In the genomic region with DNA sequence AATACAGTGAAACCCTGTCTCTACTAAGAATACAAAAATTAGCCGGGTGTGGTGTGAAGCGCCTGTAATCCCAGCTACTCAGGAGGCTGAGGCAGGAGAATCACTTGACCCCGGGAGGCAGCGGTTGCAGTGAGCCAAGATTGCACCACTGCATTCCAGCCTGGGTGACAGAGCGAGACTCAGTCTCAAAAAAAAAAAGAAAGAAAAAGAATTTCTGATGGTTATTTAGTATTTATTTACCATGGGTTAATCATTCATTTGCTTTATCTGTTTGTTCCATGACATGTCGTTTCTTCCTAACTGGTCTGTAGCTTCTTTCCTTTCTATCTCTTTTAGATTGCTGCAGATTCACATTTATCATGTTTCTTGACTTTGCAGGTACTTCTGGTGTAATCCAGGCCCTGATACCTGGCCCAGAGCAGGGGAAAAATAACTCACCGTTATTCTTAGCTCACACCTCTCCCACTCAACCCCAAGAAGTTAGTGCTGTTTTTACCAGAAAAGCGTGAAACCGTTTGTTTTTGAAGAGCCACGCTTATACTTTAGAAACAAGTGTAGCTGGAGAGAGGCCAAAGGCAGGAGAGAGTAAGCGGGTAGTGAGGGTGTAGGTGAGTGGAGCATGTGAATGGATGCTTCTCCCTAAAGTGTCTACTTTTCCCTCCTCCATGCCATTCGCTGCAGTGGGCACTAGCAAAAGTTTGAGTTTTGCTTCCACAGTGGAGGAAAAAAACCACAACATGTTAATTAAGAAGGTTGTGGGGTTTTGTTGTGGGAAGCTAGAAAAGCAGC, we compare ENCODE assay signal across 1 cellular context.
TF ChIP-seq lines count a peak whose summit lies in the region.

No MANE protein-coding gene starts in this region.

TF ChIP-seq in HepG2, 621 proteins besides CTCF, POLR2A, EP300 and RAD21 (continued from another document and continues in another):
- TF ChIP-seq, protein P1, sequence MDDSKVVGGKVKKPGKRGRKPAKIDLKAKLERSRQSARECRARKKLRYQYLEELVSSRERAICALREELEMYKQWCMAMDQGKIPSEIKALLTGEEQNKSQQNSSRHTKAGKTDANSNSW (CRISPR knock-in tag; IDR thresholded peaks at IDR 0.05; ENCODE audit: borderline replicate concordance): no peak
- TF ChIP-seq HNRNPH1 (optimal IDR thresholded peaks at IDR 0.05; ENCODE audit: low read depth, low read length) (no peak), ZNF552 (CRISPR knock-in tag; IDR thresholded peaks at IDR 0.05; ENCODE audit: borderline replicate concordance) (no peak), CHD2 (IDR thresholded peaks at IDR 0.05; ENCODE audit: low read depth, low read length) (no peak), ZNF773 (CRISPR knock-in tag; IDR thresholded peaks at IDR 0.05; ENCODE audit: borderline replicate concordance) (no peak), HES4 (CRISPR knock-in tag; IDR thresholded peaks at IDR 0.05; ENCODE audit: borderline replicate concordance) (no peak), ZNF557 (CRISPR knock-in tag; IDR thresholded peaks at IDR 0.05) (no peak), HNF4G (IDR thresholded peaks at IDR 0.05; ENCODE audit: borderline replicate concordance, low read depth, low read length) (no peak), HNF4G (CRISPR knock-in tag; IDR thresholded peaks at IDR 0.05; ENCODE audit: borderline replicate concordance, low read depth) (no peak), ZMYM2 (CRISPR knock-in tag; IDR thresholded peaks at IDR 0.05) (0 out of 2 replicates have a peak, but pooled peaks have one; percentile 38), CREB1 (IDR thresholded peaks at IDR 0.05) (no peak), CREB1 (CRISPR knock-in tag; IDR thresholded peaks at IDR 0.05) (0 out of 2 replicates have a peak, but pooled peaks have one; percentile 31), ZBTB3 (CRISPR knock-in tag; IDR thresholded peaks at IDR 0.05; ENCODE audit: borderline replicate concordance, low read depth) (peak; percentile 84; the same call in 1 of the 2 replicates), ZNF672 (CRISPR knock-in tag; IDR thresholded peaks at IDR 0.05) (no peak), HDAC1 (CRISPR knock-in tag; IDR thresholded peaks at IDR 0.05) (no peak), MATR3 (CRISPR knock-in tag; IDR thresholded peaks at IDR 0.05) (no peak), ZNF878 (CRISPR knock-in tag; IDR thresholded peaks at IDR 0.05) (peak; percentile 33; the same call in 1 of the 2 replicates), ZNF678 (CRISPR knock-in tag; IDR thresholded peaks at IDR 0.05) (no peak), CBX2 (IDR thresholded peaks at IDR 0.05; ENCODE audit: low read depth, low read length) (no peak), CBX2 (CRISPR knock-in tag; IDR thresholded peaks at IDR 0.05; ENCODE audit: low read depth) (no peak), ZNF644 (CRISPR knock-in tag; IDR thresholded peaks at IDR 0.05; ENCODE audit: low read depth) (no peak), ZFP36 (IDR thresholded peaks at IDR 0.05; ENCODE audit: borderline replicate concordance, low read depth, low read length, partially characterized antibody) (no peak), ZNF761 (CRISPR knock-in tag; conservative IDR thresholded peaks at IDR 0.05) (no peak), ZBTB7A (CRISPR knock-in tag; IDR thresholded peaks at IDR 0.05) (no peak), ZKSCAN1 (IDR thresholded peaks at IDR 0.05; ENCODE audit: low read length) (no peak), TAF1 (CRISPR knock-in tag; IDR thresholded peaks at IDR 0.05) (no peak), RXRB (CRISPR knock-in tag; IDR thresholded peaks at IDR 0.05; ENCODE audit: borderline replicate concordance) (peak; percentile 32; the same call in 1 of the 2 replicates), AGO2 (optimal IDR thresholded peaks at IDR 0.05; ENCODE audit: low read depth, low read length) (no peak), SIX1 (CRISPR knock-in tag; IDR thresholded peaks at IDR 0.05; ENCODE audit: borderline replicate concordance) (no peak), RARA (CRISPR knock-in tag; IDR thresholded peaks at IDR 0.05) (peak; percentile 36; the same call in 1 of the 2 replicates), ZNF205 (CRISPR knock-in tag; IDR thresholded peaks at IDR 0.05) (no peak)
- TF ChIP-seq, protein P2, sequence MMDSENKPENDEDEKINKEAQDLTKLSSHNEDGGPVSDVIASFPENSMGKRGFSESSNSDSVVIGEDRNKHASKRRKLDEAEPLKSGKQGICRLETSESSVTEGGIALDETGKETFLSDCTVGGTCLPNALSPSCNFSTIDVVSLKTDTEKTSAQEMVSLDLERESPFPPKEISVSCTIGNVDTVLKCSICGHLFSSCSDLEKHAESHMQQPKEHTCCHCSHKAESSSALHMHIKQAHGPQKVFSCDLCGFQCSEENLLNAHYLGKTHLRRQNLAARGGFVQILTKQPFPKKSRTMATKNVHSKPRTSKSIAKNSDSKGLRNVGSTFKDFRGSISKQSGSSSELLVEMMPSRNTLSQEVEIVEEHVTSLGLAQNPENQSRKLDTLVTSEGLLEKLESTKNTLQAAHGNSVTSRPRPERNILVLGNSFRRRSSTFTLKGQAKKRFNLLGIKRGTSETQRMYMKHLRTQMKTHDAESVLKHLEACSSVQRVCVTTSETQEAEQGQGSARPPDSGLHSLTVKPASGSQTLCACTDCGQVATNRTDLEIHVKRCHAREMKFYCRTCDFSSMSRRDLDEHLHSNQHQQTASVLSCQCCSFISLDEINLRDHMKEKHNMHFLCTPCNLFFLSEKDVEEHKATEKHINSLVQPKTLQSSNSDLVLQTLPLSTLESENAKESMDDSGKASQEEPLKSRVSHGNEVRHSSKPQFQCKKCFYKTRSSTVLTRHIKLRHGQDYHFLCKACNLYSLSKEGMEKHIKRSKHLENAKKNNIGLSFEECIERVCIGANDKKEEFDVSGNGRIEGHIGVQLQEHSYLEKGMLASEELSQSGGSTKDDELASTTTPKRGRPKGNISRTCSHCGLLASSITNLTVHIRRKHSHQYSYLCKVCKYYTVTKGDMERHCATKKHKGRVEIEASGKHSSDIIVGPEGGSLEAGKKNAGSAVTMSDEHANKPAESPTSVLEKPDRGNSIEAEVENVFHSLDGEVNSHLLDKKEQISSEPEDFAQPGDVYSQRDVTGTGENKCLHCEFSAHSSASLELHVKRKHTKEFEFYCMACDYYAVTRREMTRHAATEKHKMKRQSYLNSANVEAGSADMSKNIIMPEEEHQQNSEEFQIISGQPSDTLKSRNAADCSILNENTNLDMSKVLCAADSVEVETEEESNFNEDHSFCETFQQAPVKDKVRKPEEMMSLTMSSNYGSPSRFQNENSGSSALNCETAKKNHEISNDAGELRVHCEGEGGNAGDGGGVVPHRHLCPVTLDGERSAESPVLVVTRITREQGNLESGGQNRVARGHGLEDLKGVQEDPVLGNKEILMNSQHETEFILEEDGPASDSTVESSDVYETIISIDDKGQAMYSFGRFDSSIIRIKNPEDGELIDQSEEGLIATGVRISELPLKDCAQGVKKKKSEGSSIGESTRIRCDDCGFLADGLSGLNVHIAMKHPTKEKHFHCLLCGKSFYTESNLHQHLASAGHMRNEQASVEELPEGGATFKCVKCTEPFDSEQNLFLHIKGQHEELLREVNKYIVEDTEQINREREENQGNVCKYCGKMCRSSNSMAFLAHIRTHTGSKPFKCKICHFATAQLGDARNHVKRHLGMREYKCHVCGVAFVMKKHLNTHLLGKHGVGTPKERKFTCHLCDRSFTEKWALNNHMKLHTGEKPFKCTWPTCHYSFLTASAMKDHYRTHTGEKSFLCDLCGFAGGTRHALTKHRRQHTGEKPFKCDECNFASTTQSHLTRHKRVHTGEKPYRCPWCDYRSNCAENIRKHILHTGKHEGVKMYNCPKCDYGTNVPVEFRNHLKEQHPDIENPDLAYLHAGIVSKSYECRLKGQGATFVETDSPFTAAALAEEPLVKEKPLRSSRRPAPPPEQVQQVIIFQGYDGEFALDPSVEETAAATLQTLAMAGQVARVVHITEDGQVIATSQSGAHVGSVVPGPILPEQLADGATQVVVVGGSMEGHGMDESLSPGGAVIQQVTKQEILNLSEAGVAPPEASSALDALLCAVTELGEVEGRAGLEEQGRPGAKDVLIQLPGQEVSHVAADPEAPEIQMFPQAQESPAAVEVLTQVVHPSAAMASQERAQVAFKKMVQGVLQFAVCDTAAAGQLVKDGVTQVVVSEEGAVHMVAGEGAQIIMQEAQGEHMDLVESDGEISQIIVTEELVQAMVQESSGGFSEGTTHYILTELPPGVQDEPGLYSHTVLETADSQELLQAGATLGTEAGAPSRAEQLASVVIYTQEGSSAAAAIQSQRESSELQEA (CRISPR knock-in tag; IDR thresholded peaks at IDR 0.05; ENCODE audit: not compliant biosample characterization): no peak
- TF ChIP-seq, protein P3, sequence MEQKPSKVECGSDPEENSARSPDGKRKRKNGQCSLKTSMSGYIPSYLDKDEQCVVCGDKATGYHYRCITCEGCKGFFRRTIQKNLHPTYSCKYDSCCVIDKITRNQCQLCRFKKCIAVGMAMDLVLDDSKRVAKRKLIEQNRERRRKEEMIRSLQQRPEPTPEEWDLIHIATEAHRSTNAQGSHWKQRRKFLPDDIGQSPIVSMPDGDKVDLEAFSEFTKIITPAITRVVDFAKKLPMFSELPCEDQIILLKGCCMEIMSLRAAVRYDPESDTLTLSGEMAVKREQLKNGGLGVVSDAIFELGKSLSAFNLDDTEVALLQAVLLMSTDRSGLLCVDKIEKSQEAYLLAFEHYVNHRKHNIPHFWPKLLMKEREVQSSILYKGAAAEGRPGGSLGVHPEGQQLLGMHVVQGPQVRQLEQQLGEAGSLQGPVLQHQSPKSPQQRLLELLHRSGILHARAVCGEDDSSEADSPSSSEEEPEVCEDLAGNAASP (CRISPR knock-in tag; IDR thresholded peaks at IDR 0.05; ENCODE audit: borderline replicate concordance): 0 out of 2 replicates have a peak, but pooled peaks have one; percentile 16
- TF ChIP-seq, protein P4, sequence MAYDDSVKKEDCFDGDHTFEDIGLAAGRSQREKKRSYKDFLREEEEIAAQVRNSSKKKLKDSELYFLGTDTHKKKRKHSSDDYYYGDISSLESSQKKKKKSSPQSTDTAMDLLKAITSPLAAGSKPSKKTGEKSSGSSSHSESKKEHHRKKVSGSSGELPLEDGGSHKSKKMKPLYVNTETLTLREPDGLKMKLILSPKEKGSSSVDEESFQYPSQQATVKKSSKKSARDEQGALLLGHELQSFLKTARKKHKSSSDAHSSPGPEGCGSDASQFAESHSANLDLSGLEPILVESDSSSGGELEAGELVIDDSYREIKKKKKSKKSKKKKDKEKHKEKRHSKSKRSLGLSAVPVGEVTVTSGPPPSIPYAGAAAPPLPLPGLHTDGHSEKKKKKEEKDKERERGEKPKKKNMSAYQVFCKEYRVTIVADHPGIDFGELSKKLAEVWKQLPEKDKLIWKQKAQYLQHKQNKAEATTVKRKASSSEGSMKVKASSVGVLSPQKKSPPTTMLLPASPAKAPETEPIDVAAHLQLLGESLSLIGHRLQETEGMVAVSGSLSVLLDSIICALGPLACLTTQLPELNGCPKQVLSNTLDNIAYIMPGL (CRISPR knock-in tag; IDR thresholded peaks at IDR 0.05; ENCODE audit: borderline replicate concordance in 1 of 2, low read depth in 1 of 2): no peak
- TF ChIP-seq, protein P5, sequence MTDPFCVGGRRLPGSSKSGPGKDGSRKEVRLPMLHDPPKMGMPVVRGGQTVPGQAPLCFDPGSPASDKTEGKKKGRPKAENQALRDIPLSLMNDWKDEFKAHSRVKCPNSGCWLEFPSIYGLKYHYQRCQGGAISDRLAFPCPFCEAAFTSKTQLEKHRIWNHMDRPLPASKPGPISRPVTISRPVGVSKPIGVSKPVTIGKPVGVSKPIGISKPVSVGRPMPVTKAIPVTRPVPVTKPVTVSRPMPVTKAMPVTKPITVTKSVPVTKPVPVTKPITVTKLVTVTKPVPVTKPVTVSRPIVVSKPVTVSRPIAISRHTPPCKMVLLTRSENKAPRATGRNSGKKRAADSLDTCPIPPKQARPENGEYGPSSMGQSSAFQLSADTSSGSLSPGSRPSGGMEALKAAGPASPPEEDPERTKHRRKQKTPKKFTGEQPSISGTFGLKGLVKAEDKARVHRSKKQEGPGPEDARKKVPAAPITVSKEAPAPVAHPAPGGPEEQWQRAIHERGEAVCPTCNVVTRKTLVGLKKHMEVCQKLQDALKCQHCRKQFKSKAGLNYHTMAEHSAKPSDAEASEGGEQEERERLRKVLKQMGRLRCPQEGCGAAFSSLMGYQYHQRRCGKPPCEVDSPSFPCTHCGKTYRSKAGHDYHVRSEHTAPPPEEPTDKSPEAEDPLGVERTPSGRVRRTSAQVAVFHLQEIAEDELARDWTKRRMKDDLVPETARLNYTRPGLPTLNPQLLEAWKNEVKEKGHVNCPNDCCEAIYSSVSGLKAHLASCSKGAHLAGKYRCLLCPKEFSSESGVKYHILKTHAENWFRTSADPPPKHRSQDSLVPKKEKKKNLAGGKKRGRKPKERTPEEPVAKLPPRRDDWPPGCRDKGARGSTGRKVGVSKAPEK (CRISPR knock-in tag; IDR thresholded peaks at IDR 0.05; ENCODE audit: borderline replicate concordance): no peak
- TF ChIP-seq, protein P6, sequence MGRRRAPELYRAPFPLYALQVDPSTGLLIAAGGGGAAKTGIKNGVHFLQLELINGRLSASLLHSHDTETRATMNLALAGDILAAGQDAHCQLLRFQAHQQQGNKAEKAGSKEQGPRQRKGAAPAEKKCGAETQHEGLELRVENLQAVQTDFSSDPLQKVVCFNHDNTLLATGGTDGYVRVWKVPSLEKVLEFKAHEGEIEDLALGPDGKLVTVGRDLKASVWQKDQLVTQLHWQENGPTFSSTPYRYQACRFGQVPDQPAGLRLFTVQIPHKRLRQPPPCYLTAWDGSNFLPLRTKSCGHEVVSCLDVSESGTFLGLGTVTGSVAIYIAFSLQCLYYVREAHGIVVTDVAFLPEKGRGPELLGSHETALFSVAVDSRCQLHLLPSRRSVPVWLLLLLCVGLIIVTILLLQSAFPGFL (CRISPR knock-in tag; IDR thresholded peaks at IDR 0.05): no peak
- TF ChIP-seq, protein P7, sequence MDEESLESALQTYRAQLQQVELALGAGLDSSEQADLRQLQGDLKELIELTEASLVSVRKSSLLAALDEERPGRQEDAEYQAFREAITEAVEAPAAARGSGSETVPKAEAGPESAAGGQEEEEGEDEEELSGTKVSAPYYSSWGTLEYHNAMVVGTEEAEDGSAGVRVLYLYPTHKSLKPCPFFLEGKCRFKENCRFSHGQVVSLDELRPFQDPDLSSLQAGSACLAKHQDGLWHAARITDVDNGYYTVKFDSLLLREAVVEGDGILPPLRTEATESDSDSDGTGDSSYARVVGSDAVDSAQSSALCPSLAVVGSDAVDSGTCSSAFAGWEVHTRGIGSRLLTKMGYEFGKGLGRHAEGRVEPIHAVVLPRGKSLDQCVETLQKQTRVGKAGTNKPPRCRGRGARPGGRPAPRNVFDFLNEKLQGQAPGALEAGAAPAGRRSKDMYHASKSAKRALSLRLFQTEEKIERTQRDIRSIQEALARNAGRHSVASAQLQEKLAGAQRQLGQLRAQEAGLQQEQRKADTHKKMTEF (CRISPR knock-in tag; IDR thresholded peaks at IDR 0.05): peak; percentile 62; the same call in 1 of the 2 replicates
- TF ChIP-seq, protein P8, sequence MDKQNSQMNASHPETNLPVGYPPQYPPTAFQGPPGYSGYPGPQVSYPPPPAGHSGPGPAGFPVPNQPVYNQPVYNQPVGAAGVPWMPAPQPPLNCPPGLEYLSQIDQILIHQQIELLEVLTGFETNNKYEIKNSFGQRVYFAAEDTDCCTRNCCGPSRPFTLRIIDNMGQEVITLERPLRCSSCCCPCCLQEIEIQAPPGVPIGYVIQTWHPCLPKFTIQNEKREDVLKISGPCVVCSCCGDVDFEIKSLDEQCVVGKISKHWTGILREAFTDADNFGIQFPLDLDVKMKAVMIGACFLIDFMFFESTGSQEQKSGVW (CRISPR knock-in tag; IDR thresholded peaks at IDR 0.05; ENCODE audit: borderline replicate concordance): no peak
- TF ChIP-seq, protein P9, sequence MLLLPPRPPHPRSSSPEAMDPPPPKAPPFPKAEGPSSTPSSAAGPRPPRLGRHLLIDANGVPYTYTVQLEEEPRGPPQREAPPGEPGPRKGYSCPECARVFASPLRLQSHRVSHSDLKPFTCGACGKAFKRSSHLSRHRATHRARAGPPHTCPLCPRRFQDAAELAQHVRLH (CRISPR knock-in tag; IDR thresholded peaks at IDR 0.05; ENCODE audit: borderline replicate concordance, low read depth): 0 out of 2 replicates have a peak, but pooled peaks have one; percentile 22
